21 cellular contexts compared by ENCODE assay signal in the genomic region with DNA sequence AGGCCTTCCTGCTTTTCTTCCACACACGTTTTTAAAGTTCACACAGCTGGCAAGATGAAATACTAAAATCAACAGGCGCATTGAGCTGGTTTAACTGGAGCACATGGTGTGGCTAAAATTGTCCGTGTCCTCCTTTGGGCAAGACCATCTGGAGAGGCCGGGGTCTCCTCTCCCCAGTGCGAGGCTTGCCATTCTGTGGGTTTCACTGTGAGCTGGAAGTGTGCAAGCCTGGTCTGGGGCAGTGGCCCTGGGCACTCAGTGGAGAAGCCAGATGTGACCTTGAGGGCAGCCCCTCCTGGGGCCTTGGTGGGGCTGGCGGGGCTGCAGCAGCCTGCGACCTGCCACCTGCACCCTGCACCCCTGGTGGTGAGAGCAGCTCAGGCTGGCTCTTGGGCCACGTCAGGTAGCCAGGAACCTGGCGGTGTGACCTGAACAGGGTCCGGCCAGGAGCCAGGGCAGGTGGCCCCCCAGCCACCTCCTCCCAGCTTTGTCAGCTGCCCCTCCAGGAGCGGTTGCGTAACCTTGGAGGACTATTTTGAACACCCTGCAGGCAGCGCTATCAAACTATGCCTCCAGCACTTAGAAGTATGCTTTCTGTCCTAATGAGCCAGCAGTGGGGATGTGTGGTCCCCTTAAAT. TPM values are rescaled to one million over a fixed set of nuclear protein-coding genes. Genes with fewer than 3 reads are reported as not detected.
DNase-seq lines count a peak whose midpoint lies in the region; ATAC-seq and TF ChIP-seq lines count a peak whose summit lies in the region.
"Had no signal": no experiment of that assay in that cellular context is flagged by ENCODE, and none has a peak within 500 bp of the region (broad histone marks: within the 10 kb centered on the region; RNA-seq: fewer than 3 reads in every experiment).

No MANE protein-coding gene starts in this region.

- no peaks in the 10 kb centered on the region for H3K27me3 ChIP-seq in GM23338 (ENCODE audit: insufficient read depth)
- H3K27me3 ChIP-seq in sigmoid colon, result no peaks in the 10 kb centered on the region
- H3K27me3 ChIP-seq: colonic mucosa had no signal

- no peak overlapping the region for H2AFZ ChIP-seq in GM23338

- H3F3A ChIP-seq in GM23338 (replicated peaks; ENCODE audit: low read depth), result no peaks in the 10 kb centered on the region

- H3K4me3 Mint-ChIP-seq in GM23338 (no peak overlapping the region), glutamatergic neuron (ENCODE audit: unreplicated experiment) (no peak overlapping the region)
- H3K4me3 Mint-ChIP-seq: activated naive CD4-positive, alpha-beta T cell treated with anti-CD3 and anti-CD28 coated beads, Interleukin-2, amount 50 U/mL, for 24 hours; brain; CD4-positive, alpha-beta memory T cell; immature natural killer cell had no signal

- H3K4me1 ChIP-seq in GM23338 (ENCODE audit: insufficient read depth) (no peaks in the 10 kb centered on the region), sigmoid colon (no peaks in the 10 kb centered on the region)
- H3K4me1 ChIP-seq: colonic mucosa had no signal

- H3K79me2 ChIP-seq in GM23338 (replicated peaks; ENCODE audit: insufficient read depth), result no peaks in the 10 kb centered on the region

- H3K36me3 Mint-ChIP-seq in GM23338 (ENCODE audit: low read depth) (peaks cover 61% of the 10 kb centered on the region), glutamatergic neuron (ENCODE audit: unreplicated experiment) (peaks cover 9% of the 10 kb centered on the region)

- no peak overlapping the region for H3K27ac Mint-ChIP-seq in GM23338
- no peak overlapping the region for H3K27ac Mint-ChIP-seq in glutamatergic neuron (ENCODE audit: unreplicated experiment)
- H3K27ac Mint-ChIP-seq: activated naive CD4-positive, alpha-beta T cell treated with anti-CD3 and anti-CD28 coated beads, Interleukin-2, amount 50 U/mL, for 24 hours; immature natural killer cell had no signal

- H3K9me3 ChIP-seq in sigmoid colon, result no peaks in the 10 kb centered on the region
- H3K9me3 ChIP-seq: colonic mucosa had no signal

- no peak for TF ChIP-seq POLR2A in sigmoid colon (IDR thresholded peaks at IDR 0.05)

- no peak for TF ChIP-seq EP300 in sigmoid colon (IDR thresholded peaks at IDR 0.05)

- 92% methylated on average over 13 of the region's 13 CpGs for WGBS in sigmoid colon, 2 donors

- DNase-seq in GM23338 (ENCODE audit: low spot score), result no peak
- peak; percentile 15 for DNase-seq in NAMALWA (ENCODE audit: low spot score)
- DNase-seq in glutamatergic neuron, result peak; percentile 3
- peak; percentile 30 for DNase-seq in sigmoid colon
- no peak for DNase-seq in foreskin melanocyte
- no peak for DNase-seq in NCI-H2107 treated with DMSO at 0.1 percent for 48 hours (lab: John Stamatoyannopoulos, UW; ENCODE audit: unreplicated experiment)
- DNase-seq: CD4-positive, alpha-beta memory T cell; colonic mucosa; immature natural killer cell; mammary epithelial cell; naive B cell; NCI-H1694; NCI-H446 treated with DMSO at 0.1 percent for 48 hours; NK-92 treated with Interleukin-12 subunit alpha and Interleukin-12 subunit beta, amount 100 ng/mL, for 24 hours; stimulated activated CD4-positive, alpha-beta T cell treated with anti-CD3 and anti-CD28 coated beads, Interleukin-4, amount 100 ng/mL, for 4 hours had no signal

- H3K27me3 Mint-ChIP-seq in GM23338 (ENCODE audit: insufficient read depth, low read depth, poor library complexity) (peaks cover 8% of the 10 kb centered on the region), glutamatergic neuron (ENCODE audit: unreplicated experiment) (no peaks in the 10 kb centered on the region)
- H3K27me3 Mint-ChIP-seq: activated naive CD4-positive, alpha-beta T cell treated with anti-CD3 and anti-CD28 coated beads, Interleukin-2, amount 50 U/mL, for 24 hours; CD4-positive, alpha-beta memory T cell; naive B cell had no signal

- no peaks in the 10 kb centered on the region for H3K36me3 ChIP-seq in GM23338 (ENCODE audit: insufficient read depth)
- H3K36me3 ChIP-seq in sigmoid colon, result peaks cover 0 to 32% (median 2%) of the 10 kb centered on the region in 4 donors

- intact Hi-C loops in sigmoid colon (cut with DNase I), result loop anchor here (10.0 kb wide), 1 partner anchor 49 kb away; no protein-coding TSS in a partner anchor

- H3K27ac ChIP-seq in GM23338 (ENCODE audit: low read depth) (no peak overlapping the region), sigmoid colon (no peak overlapping the region)
- H3K27ac ChIP-seq: colonic mucosa, SK-N-MC, skin epidermis had no signal

- H4K20me1 ChIP-seq in GM23338 (replicated peaks; ENCODE audit: insufficient read depth), result no peaks in the 10 kb centered on the region; the same call in 1 of the 2 replicates

- H3K4me3 ChIP-seq in GM23338 (no peak overlapping the region), sigmoid colon (no peak overlapping the region)
- H3K4me3 ChIP-seq: colonic mucosa, SK-N-MC, skin epidermis had no signal

- H3K9me3 Mint-ChIP-seq in GM23338, result no peaks in the 10 kb centered on the region
- peaks cover 4% of the 10 kb centered on the region for H3K9me3 Mint-ChIP-seq in glutamatergic neuron (ENCODE audit: unreplicated experiment)
- H3K9me3 Mint-ChIP-seq: activated naive CD4-positive, alpha-beta T cell treated with anti-CD3 and anti-CD28 coated beads, Interleukin-2, amount 50 U/mL, for 24 hours; brain; CD4-positive, alpha-beta memory T cell; immature natural killer cell; naive B cell had no signal

- H3K4me1 Mint-ChIP-seq in GM23338, result no peaks in the 10 kb centered on the region; the same call in 1 of the 3 replicates
- peaks cover 14% of the 10 kb centered on the region for H3K4me1 Mint-ChIP-seq in glutamatergic neuron (ENCODE audit: low read depth, unreplicated experiment)
- H3K4me1 Mint-ChIP-seq: activated naive CD4-positive, alpha-beta T cell treated with anti-CD3 and anti-CD28 coated beads, Interleukin-2, amount 50 U/mL, for 24 hours; CD4-positive, alpha-beta memory T cell had no signal

- TF ChIP-seq CTCF in GM23338 (conservative IDR thresholded peaks at IDR 0.05; ENCODE audit: low read depth in 2 of 2), result no peak
- TF ChIP-seq CTCF in glutamatergic neuron (IDR thresholded peaks at IDR 0.05; ENCODE audit: partially characterized antibody, unreplicated experiment), result no peak
- TF ChIP-seq CTCF in sigmoid colon (IDR thresholded peaks at IDR 0.05), result no peak

- no peak overlapping the region for H3K4me2 ChIP-seq in GM23338

- ATAC-seq in GM23338, result peak; percentile 18; the same call in 1 of the 3 replicates
- ATAC-seq in GM19395 (IDR thresholded peaks at IDR 0.05; ENCODE audit: unreplicated experiment), result no peak
- ATAC-seq: HCT116 had no signal

- no peaks in the 10 kb centered on the region for H3K9me2 ChIP-seq in GM23338 (ENCODE audit: insufficient read depth)

TF ChIP-seq in GM23338, 12 proteins besides CTCF, POLR2A, EP300 and RAD21:
- TF ChIP-seq, protein P1, sequence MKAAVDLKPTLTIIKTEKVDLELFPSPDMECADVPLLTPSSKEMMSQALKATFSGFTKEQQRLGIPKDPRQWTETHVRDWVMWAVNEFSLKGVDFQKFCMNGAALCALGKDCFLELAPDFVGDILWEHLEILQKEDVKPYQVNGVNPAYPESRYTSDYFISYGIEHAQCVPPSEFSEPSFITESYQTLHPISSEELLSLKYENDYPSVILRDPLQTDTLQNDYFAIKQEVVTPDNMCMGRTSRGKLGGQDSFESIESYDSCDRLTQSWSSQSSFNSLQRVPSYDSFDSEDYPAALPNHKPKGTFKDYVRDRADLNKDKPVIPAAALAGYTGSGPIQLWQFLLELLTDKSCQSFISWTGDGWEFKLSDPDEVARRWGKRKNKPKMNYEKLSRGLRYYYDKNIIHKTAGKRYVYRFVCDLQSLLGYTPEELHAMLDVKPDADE (IDR thresholded peaks at IDR 0.05), result no peak
- TF ChIP-seq CREB1 (CRISPR knock-in tag; IDR thresholded peaks at IDR 0.05; ENCODE audit: low read depth) (no peak), POLR2AphosphoS5 (IDR thresholded peaks at IDR 0.05; ENCODE audit: low read depth) (no peak), EZH2 (IDR thresholded peaks at IDR 0.05; ENCODE audit: low read depth, unreplicated experiment) (no peak), ZNF331 (CRISPR knock-in tag; IDR thresholded peaks at IDR 0.05; ENCODE audit: low read depth) (no peak), ZNF114 (CRISPR knock-in tag; IDR thresholded peaks at IDR 0.05) (no peak), JUNB (IDR thresholded peaks at IDR 0.05; ENCODE audit: unreplicated experiment) (no peak)
- TF ChIP-seq, protein P2, sequence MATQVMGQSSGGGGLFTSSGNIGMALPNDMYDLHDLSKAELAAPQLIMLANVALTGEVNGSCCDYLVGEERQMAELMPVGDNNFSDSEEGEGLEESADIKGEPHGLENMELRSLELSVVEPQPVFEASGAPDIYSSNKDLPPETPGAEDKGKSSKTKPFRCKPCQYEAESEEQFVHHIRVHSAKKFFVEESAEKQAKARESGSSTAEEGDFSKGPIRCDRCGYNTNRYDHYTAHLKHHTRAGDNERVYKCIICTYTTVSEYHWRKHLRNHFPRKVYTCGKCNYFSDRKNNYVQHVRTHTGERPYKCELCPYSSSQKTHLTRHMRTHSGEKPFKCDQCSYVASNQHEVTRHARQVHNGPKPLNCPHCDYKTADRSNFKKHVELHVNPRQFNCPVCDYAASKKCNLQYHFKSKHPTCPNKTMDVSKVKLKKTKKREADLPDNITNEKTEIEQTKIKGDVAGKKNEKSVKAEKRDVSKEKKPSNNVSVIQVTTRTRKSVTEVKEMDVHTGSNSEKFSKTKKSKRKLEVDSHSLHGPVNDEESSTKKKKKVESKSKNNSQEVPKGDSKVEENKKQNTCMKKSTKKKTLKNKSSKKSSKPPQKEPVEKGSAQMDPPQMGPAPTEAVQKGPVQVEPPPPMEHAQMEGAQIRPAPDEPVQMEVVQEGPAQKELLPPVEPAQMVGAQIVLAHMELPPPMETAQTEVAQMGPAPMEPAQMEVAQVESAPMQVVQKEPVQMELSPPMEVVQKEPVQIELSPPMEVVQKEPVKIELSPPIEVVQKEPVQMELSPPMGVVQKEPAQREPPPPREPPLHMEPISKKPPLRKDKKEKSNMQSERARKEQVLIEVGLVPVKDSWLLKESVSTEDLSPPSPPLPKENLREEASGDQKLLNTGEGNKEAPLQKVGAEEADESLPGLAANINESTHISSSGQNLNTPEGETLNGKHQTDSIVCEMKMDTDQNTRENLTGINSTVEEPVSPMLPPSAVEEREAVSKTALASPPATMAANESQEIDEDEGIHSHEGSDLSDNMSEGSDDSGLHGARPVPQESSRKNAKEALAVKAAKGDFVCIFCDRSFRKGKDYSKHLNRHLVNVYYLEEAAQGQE (IDR thresholded peaks at IDR 0.05; ENCODE audit: unreplicated experiment), result no peak

RNA-seq across cellular contexts. Expression of a gene that starts 52.4 kb away (rescaled TPM):
- total RNA-seq in GM23338 (2014; rRNA removed; shearing (Covaris generic)), result 25.2 and 30.3 TPM in 2 replicates
- polyA plus RNA-seq in GM23338 (2016; fragmentation: Nextera tagmentation; extraction: Ambion mirVana) (11.0 and 14.0 TPM in 2 replicates), sigmoid colon (10 to 100 TPM; 21.0 to 98.5 (median 31.2) TPM)
- total RNA-seq in glutamatergic neuron (ENCODE audit: unreplicated experiment) (65.7 TPM), sigmoid colon (1 to 10 TPM; 2.3 to 7.8 (median 5.0) TPM)

Comparison
In these comparisons a context has a peak if more than half of its experiments do, and no peak if none do; other contexts are left out.
1. DNase-seq: peak in NAMALWA (single experiment), glutamatergic neuron (single experiment) and sigmoid colon (single experiment); none in GM23338 (single experiment), foreskin melanocyte (single experiment) and NCI-H2107 treated with DMSO at 0.1 percent for 48 hours (single experiment).